Comparison of ENCODE assay signal across 1 cellular context in the genomic region with DNA sequence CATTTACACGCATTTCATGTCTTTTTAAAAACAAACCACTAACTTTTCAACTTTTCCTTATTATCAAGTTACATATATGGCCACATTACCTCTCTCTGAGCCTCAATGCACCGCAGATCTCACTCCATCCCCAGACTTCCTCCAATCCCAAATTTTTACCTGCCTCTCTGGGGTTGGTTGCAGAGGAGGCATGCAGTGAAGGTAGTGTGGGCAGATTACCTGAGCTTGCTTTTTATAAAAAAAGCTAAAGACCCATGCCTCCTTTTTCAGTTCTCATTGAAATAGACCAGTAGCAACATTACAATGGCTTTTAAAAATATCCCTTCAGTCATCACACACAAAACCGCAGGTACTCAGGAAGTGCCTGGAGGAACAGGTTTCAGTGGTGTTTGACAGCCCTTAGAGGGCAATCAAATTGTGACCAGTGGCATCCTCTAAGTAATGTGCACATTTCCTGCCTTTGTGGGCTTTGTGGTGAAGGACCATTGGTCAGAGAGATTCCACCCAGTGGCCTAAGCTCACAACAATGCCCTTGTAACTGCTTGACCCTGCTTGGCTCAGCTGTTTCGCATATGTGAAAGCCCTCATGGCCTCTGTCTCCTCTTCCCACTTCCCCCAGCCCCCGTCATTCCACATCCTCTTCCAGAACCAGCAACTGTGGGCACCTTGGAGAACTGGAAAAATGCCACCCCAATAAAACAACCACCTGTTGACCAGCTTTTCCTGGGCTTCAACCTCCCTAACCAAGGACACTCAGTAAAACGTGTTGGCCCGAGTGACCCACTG.
TF ChIP-seq lines count a peak whose summit lies in the region.

No MANE protein-coding gene starts in this region.

TF ChIP-seq in GM12878, 131 proteins besides CTCF, POLR2A, EP300 and RAD21 (continued from another document):
- TF ChIP-seq, protein P1, sequence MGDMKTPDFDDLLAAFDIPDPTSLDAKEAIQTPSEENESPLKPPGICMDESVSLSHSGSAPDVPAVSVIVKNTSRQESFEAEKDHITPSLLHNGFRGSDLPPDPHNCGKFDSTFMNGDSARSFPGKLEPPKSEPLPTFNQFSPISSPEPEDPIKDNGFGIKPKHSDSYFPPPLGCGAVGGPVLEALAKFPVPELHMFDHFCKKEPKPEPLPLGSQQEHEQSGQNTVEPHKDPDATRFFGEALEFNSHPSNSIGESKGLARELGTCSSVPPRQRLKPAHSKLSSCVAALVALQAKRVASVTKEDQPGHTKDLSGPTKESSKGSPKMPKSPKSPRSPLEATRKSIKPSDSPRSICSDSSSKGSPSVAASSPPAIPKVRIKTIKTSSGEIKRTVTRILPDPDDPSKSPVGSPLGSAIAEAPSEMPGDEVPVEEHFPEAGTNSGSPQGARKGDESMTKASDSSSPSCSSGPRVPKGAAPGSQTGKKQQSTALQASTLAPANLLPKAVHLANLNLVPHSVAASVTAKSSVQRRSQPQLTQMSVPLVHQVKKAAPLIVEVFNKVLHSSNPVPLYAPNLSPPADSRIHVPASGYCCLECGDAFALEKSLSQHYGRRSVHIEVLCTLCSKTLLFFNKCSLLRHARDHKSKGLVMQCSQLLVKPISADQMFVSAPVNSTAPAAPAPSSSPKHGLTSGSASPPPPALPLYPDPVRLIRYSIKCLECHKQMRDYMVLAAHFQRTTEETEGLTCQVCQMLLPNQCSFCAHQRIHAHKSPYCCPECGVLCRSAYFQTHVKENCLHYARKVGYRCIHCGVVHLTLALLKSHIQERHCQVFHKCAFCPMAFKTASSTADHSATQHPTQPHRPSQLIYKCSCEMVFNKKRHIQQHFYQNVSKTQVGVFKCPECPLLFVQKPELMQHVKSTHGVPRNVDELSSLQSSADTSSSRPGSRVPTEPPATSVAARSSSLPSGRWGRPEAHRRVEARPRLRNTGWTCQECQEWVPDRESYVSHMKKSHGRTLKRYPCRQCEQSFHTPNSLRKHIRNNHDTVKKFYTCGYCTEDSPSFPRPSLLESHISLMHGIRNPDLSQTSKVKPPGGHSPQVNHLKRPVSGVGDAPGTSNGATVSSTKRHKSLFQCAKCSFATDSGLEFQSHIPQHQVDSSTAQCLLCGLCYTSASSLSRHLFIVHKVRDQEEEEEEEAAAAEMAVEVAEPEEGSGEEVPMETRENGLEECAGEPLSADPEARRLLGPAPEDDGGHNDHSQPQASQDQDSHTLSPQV (IDR thresholded peaks at IDR 0.05): no peak
- TF ChIP-seq GATAD2B (conservative IDR thresholded peaks at IDR 0.05; ENCODE audit: low read depth) (peak; percentile 73), CEBPB (IDR thresholded peaks at IDR 0.05; ENCODE audit: borderline replicate concordance in 1 of 2, low read depth in 2 of 2, low read length in 2 of 2) (0 out of 4 replicates have a peak, but pooled peaks of 1 of the 2 experiments have one; percentile 54), FOXM1 (IDR thresholded peaks at IDR 0.05; ENCODE audit: low read depth, low read length) (peak; percentile 85; the same call in 1 of the 2 replicates), TBL1XR1 (IDR thresholded peaks at IDR 0.05; ENCODE audit: low read depth, low read length) (peak; percentile 87), NFIC (IDR thresholded peaks at IDR 0.05; ENCODE audit: low read depth, low read length) (peak; percentile 92), HDAC2 (IDR thresholded peaks at IDR 0.05) (no peak), EED (IDR thresholded peaks at IDR 0.05; ENCODE audit: low read depth) (peak; percentile 94), IKZF2 (IDR thresholded peaks at IDR 0.05) (peak; percentile 83 to 87), ZNF384 (IDR thresholded peaks at IDR 0.05; ENCODE audit: borderline replicate concordance, low read depth, low read length) (no peak), ETV6 (conservative IDR thresholded peaks at IDR 0.05 in 1 of 2, IDR thresholded peaks at IDR 0.05 in 1 of 2; ENCODE audit: borderline replicate concordance in 1 of 2, low read depth in 1 of 2) (peak in 1 of 2 experiments; percentile 96; a peak in 2 of 4 replicates)
- TF ChIP-seq, protein P2, sequence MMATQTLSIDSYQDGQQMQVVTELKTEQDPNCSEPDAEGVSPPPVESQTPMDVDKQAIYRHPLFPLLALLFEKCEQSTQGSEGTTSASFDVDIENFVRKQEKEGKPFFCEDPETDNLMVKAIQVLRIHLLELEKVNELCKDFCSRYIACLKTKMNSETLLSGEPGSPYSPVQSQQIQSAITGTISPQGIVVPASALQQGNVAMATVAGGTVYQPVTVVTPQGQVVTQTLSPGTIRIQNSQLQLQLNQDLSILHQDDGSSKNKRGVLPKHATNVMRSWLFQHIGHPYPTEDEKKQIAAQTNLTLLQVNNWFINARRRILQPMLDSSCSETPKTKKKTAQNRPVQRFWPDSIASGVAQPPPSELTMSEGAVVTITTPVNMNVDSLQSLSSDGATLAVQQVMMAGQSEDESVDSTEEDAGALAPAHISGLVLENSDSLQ (IDR thresholded peaks at IDR 0.05): peak; percentile 52; the same call in 1 of the 2 replicates
- TF ChIP-seq, protein P3, sequence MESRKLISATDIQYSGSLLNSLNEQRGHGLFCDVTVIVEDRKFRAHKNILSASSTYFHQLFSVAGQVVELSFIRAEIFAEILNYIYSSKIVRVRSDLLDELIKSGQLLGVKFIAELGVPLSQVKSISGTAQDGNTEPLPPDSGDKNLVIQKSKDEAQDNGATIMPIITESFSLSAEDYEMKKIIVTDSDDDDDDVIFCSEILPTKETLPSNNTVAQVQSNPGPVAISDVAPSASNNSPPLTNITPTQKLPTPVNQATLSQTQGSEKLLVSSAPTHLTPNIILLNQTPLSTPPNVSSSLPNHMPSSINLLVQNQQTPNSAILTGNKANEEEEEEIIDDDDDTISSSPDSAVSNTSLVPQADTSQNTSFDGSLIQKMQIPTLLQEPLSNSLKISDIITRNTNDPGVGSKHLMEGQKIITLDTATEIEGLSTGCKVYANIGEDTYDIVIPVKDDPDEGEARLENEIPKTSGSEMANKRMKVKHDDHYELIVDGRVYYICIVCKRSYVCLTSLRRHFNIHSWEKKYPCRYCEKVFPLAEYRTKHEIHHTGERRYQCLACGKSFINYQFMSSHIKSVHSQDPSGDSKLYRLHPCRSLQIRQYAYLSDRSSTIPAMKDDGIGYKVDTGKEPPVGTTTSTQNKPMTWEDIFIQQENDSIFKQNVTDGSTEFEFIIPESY (IDR thresholded peaks at IDR 0.05): no peak
- TF ChIP-seq, protein P4, sequence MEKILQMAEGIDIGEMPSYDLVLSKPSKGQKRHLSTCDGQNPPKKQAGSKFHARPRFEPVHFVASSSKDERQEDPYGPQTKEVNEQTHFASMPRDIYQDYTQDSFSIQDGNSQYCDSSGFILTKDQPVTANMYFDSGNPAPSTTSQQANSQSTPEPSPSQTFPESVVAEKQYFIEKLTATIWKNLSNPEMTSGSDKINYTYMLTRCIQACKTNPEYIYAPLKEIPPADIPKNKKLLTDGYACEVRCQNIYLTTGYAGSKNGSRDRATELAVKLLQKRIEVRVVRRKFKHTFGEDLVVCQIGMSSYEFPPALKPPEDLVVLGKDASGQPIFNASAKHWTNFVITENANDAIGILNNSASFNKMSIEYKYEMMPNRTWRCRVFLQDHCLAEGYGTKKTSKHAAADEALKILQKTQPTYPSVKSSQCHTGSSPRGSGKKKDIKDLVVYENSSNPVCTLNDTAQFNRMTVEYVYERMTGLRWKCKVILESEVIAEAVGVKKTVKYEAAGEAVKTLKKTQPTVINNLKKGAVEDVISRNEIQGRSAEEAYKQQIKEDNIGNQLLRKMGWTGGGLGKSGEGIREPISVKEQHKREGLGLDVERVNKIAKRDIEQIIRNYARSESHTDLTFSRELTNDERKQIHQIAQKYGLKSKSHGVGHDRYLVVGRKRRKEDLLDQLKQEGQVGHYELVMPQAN (conservative IDR thresholded peaks at IDR 0.05): no peak
- TF ChIP-seq, protein P5, sequence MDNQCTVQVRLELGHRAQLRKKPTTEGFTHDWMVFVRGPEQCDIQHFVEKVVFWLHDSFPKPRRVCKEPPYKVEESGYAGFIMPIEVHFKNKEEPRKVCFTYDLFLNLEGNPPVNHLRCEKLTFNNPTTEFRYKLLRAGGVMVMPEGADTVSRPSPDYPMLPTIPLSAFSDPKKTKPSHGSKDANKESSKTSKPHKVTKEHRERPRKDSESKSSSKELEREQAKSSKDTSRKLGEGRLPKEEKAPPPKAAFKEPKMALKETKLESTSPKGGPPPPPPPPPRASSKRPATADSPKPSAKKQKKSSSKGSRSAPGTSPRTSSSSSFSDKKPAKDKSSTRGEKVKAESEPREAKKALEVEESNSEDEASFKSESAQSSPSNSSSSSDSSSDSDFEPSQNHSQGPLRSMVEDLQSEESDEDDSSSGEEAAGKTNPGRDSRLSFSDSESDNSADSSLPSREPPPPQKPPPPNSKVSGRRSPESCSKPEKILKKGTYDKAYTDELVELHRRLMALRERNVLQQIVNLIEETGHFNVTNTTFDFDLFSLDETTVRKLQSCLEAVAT (IDR thresholded peaks at IDR 0.05): peak; percentile 53; the same call in 1 of the 2 replicates
